In genomic region chr16:24692854-24693253, GRCh38 we compare ENCODE assay signal across 27 cellular contexts.
"Had no signal": no experiment of that assay in that cellular context is flagged by ENCODE, and none has a peak within 500 bp of the region (broad histone marks: within the 10 kb centered on the region; RNA-seq: fewer than 3 reads in every experiment).

No MANE protein-coding gene starts in this region.

- H3K36me3 ChIP-seq: stomach, suprapubic skin, thoracic aorta, thyroid gland, tibial artery, tibial nerve, transverse colon, upper lobe of left lung, upper lobe of right lung, uterus, vagina had no signal

- ATAC-seq: stimulated activated effector memory CD8-positive, alpha-beta T cell treated with anti-CD3 and anti-CD28 coated beads, Interleukin-12 subunit alpha, Interleukin-12 subunit beta, amount 100 ng/mL, for 72 hours; stimulated activated memory B cell treated with anti-CD40 and anti-IgM and Interleukin-4, amounts not matched to agents 10 μg/mL and 1 μg/mL and 100 μg/mL, for 72 hours; stimulated activated naive B cell treated with anti-CD40 and anti-IgM and Interleukin-4, amounts not matched to agents 10 μg/mL and 1 μg/mL and 100 μg/mL, for 72 hours; stimulated activated naive CD8-positive, alpha-beta T cell treated with anti-CD3 and anti-CD28 coated beads, Interleukin-15, amount 100 ng/mL, for 72 hours; stimulated activated naive CD8-positive, alpha-beta T cell treated with anti-CD3 and anti-CD28 coated beads, Interleukin-15, Interleukin-2, amounts not matched to agents 100 U/mL and 50 U/mL, for 24 hours; upper lobe of right lung had no signal

- H3K4me3 ChIP-seq: stomach, suprapubic skin, testis, thoracic aorta, thyroid gland, tibial artery, tibial nerve, transverse colon, upper lobe of left lung, upper lobe of right lung, uterus, vagina had no signal

- H3K27ac ChIP-seq: stomach, suprapubic skin, testis, thoracic aorta, thyroid gland, tibial artery, tibial nerve, transverse colon, upper lobe of left lung, upper lobe of right lung, uterus, vagina had no signal

- H3K27me3 ChIP-seq: stomach, suprapubic skin, testis, thyroid gland, tibial artery, tibial nerve, transverse colon, upper lobe of left lung, upper lobe of right lung, uterus, vagina had no signal

- FAIRE-seq: urothelium cell line had no signal

- H3K9me3 ChIP-seq: stomach, suprapubic skin, testis, thoracic aorta, thyroid gland, tibial artery, tibial nerve, transverse colon, upper lobe of left lung, upper lobe of right lung, uterus, vagina had no signal

- H3K4me1 ChIP-seq: stomach, suprapubic skin, testis, thyroid gland, tibial artery, transverse colon, upper lobe of left lung, upper lobe of right lung, uterus, vagina had no signal

- DNase-seq: stimulated activated CD4-positive, alpha-beta T cell treated with anti-CD3 and anti-CD28 coated beads, Interleukin-2, amount 100 ng/mL, for 48 hours; stimulated activated CD4-positive, alpha-beta T cell treated with anti-CD3 and anti-CD28 coated beads, Interleukin-4, amount 100 ng/mL, for 1 hour; stimulated activated CD4-positive, alpha-beta T cell treated with anti-CD3 and anti-CD28 coated beads, Interleukin-4, amount 100 ng/mL, for 24 hours; stimulated activated CD4-positive, alpha-beta T cell treated with anti-CD3 and anti-CD28 coated beads, Interleukin-4, amount 100 ng/mL, for 4 hours; stimulated activated CD8-positive, alpha-beta memory T cell treated with anti-CD3 and anti-CD28 coated beads, Interleukin-4, amount 100 ng/mL, for 48 hours; stimulated activated naive B cell treated with anti-CD40 and anti-IgM and Interleukin-4, amounts not matched to agents 10 μg/mL and 1 μg/mL and 100 μg/mL, for 72 hours; stimulated activated naive CD4-positive, alpha-beta T cell; stimulated activated naive CD4-positive, alpha-beta T cell treated with Interleukin-2 at 50 U/mL for 16 hours; stimulated activated naive CD8-positive, alpha-beta T cell treated with anti-CD3 and anti-CD28 coated beads, Interleukin-15, amount 100 ng/mL, for 72 hours; stimulated activated naive CD8-positive, alpha-beta T cell treated with anti-CD3 and anti-CD28 coated beads, Interleukin-15, Interleukin-2, amounts not matched to agents 100 U/mL and 50 U/mL, for 24 hours; stomach; substantia nigra; testis; thyroid gland; tibial artery; transverse colon; trophoblast cell; upper lobe of left lung; upper lobe of right lung; uterus had no signal
